Comparison of ENCODE assay signal across 8 cellular contexts in genomic region chr6:68778356-68779020, GRCh38.
A peak's percentile ranks its signal among the peaks of the same experiment; 100 is the strongest.
DNase-seq lines count a peak whose midpoint lies in the region; ATAC-seq and TF ChIP-seq lines count a peak whose summit lies in the region.

No MANE protein-coding gene starts in this region.

- no peak overlapping the region for H3K27ac ChIP-seq in uterus
- no peak overlapping the region for H3K27ac ChIP-seq in sigmoid colon

- intact Hi-C loops in uterus (cut with DNase I; ENCODE audit: low total_unique reads) = no loop called here
- intact Hi-C loops in sigmoid colon (cut with DNase I) = loop anchor here (2.0 kb wide), 1 partner anchor 140 kb away; no protein-coding TSS in a partner anchor

- H3K36me3 ChIP-seq in HAP-1 (replicated peaks) = no peaks in the 10 kb centered on the region
- H3K36me3 ChIP-seq in uterus = no peaks in the 10 kb centered on the region
- no peaks in the 10 kb centered on the region for H3K36me3 ChIP-seq in sigmoid colon

- no peak for TF ChIP-seq EP300 in sigmoid colon (IDR thresholded peaks at IDR 0.05)

- H3K27me3 ChIP-seq in HAP-1 (ENCODE audit: low read depth) (no peaks in the 10 kb centered on the region), uterus (no peaks in the 10 kb centered on the region), sigmoid colon (no peaks in the 10 kb centered on the region)

- ATAC-seq in GM21447 (IDR thresholded peaks at IDR 0.05; ENCODE audit: unreplicated experiment) = no peak

- TF ChIP-seq CTCF in uterus (IDR thresholded peaks at IDR 0.05) = no peak
- peak in 2 of 4 experiments; percentile 23 to 39 for TF ChIP-seq CTCF in sigmoid colon (IDR thresholded peaks at IDR 0.05)

- H3K9me3 ChIP-seq in HAP-1 = no peaks in the 10 kb centered on the region
- no peaks in the 10 kb centered on the region for H3K9me3 ChIP-seq in uterus
- H3K9me3 ChIP-seq in sigmoid colon = no peaks in the 10 kb centered on the region

- H3K4me3 ChIP-seq in HAP-1 = no peak overlapping the region
- no peak overlapping the region for H3K4me3 ChIP-seq in uterus
- H3K4me3 ChIP-seq in sigmoid colon = no peak overlapping the region

- peak; percentile 12 for DNase-seq in CMK (ENCODE audit: low read depth)
- peak; percentile 34 to 41 for DNase-seq in HAP-1 (ENCODE audit: low spot score in 2 of 2)
- DNase-seq in NCI-H524 (lab: John Stamatoyannopoulos, UW) = peak; percentile 57 to 75
- DNase-seq in brain pericyte (ENCODE audit: low read depth, low spot score) = peak; percentile 16
- DNase-seq in kidney glomerular epithelial cell (lab: John Stamatoyannopoulos, UW) = peak; percentile 27
- DNase-seq in uterus = no peak
- no peak for DNase-seq in sigmoid colon

- in situ Hi-C loops in HAP-1 (cut with MboI; ENCODE audit: low sequenced_read_pairs) = no loop called here

- H3K4me1 ChIP-seq in HAP-1 (no peaks in the 10 kb centered on the region), uterus (no peaks in the 10 kb centered on the region), sigmoid colon (no peaks in the 10 kb centered on the region)

- 50 to 52% methylated on average over 5 of the region's 5 CpGs for WGBS in sigmoid colon, 2 donors

- TF ChIP-seq POLR2A in uterus (IDR thresholded peaks at IDR 0.05) (no peak), sigmoid colon (IDR thresholded peaks at IDR 0.05) (no peak)

Comparison
In these comparisons a context has a peak if more than half of its experiments do, and no peak if none do; other contexts are left out.
1. DNase-seq: peak in CMK (single experiment), HAP-1 (2 of 2), NCI-H524 (2 of 2), brain pericyte (single experiment) and kidney glomerular epithelial cell (single experiment); none in uterus (0 of 2) and sigmoid colon (single experiment).